8 cellular contexts compared by ENCODE assay signal in genomic region chr5:69415584-69415958, GRCh38. TPM values are rescaled to one million over a fixed set of nuclear protein-coding genes. Genes with fewer than 3 reads are reported as not detected.
DNase-seq lines count a peak whose midpoint lies in the region; ATAC-seq, FAIRE-seq and TF ChIP-seq lines count a peak whose summit lies in the region.

No MANE protein-coding gene starts in this region.

- H3K4me3 ChIP-seq in ascending aorta (peak overlapping the region; percentile 77), tibial artery (peak overlapping the region; percentile 61 to 63)

- FAIRE-seq in urothelium cell line (lab: Jason Lieb, UNC) (no peak), RCC 7860 (lab: Jason Lieb, UNC) (no peak)

- H3K9me3 ChIP-seq in ascending aorta (no peaks in the 10 kb centered on the region), tibial artery (no peaks in the 10 kb centered on the region)

- TF ChIP-seq CTCF in ascending aorta (IDR thresholded peaks at IDR 0.05): no peak
- no peak for TF ChIP-seq CTCF in tibial artery (IDR thresholded peaks at IDR 0.05)

- DNase-seq in activated gamma-delta T cell (lab: John Stamatoyannopoulos, UW): peak; percentile 9
- DNase-seq in activated gamma-delta T cell treated with Interleukin-2 at 50 U/mL for 16 hours: no peak
- DNase-seq in ascending aorta (ENCODE audit: low spot score in 2 of 2): no peak
- DNase-seq in left colon: peak; percentile 29 to 51
- DNase-seq in tibial artery: no peak
- no peak for DNase-seq in urothelium cell line (ENCODE audit: low spot score)
- no peak for DNase-seq in AG08395 (ENCODE audit: low spot score)
- no peak for DNase-seq in RCC 7860 (ENCODE audit: low spot score)

- intact Hi-C loops in ascending aorta (cut with DNase I) (no loop called here), left colon (cut with DNase I, micrococcal nuclease) (no loop called here), tibial artery (cut with DNase I; ENCODE audit: low total_unique reads) (no loop called here)

- H3K36me3 ChIP-seq in ascending aorta (peaks cover 19 to 28% of the 10 kb centered on the region in 2 donors), tibial artery (peaks cover 13 to 42% (median 33%) of the 10 kb centered on the region in 3 donors)

- ATAC-seq in left colon: peak; percentile 57

- H3K4me1 ChIP-seq in ascending aorta (no peaks in the 10 kb centered on the region), tibial artery (peaks cover 0 to 12% (median 4%) of the 10 kb centered on the region in 4 donors)

- H3K27ac ChIP-seq in ascending aorta (no peak overlapping the region), tibial artery (no peak overlapping the region)

- no peaks in the 10 kb centered on the region for H3K27me3 ChIP-seq in ascending aorta
- no peaks in the 10 kb centered on the region for H3K27me3 ChIP-seq in tibial artery

RNA-seq across cellular contexts. Expression of gene MARVELD2, which starts 0.7 kb away (rescaled TPM):
- total RNA-seq in ascending aorta (not detected), left colon (10 to 100 TPM; 56.0 to 56.6 TPM)

RNA-seq across cellular contexts. Expression of gene RAD17, which starts 46.0 kb away (rescaled TPM):
- total RNA-seq in ascending aorta: 24.4 TPM
- 10 to 100 TPM; 17.2 to 17.8 TPM for total RNA-seq in left colon

RNA-seq across cellular contexts. Expression of gene AK6, which starts 46.3 kb away (rescaled TPM):
- total RNA-seq in ascending aorta: 3.9 TPM
- total RNA-seq in left colon: 10 to 100 TPM; 26.3 to 33.2 TPM

RNA-seq across cellular contexts. Expression of gene TAF9, which starts 46.3 kb away (rescaled TPM):
- total RNA-seq in ascending aorta: 6.3 TPM
- 10 to 100 TPM; 38.4 to 53.9 TPM for total RNA-seq in left colon

Comparison
In these comparisons a context has a peak if more than half of its experiments do, and no peak if none do; other contexts are left out.
1. DNase-seq: peak in activated gamma-delta T cell (single experiment) and left colon (2 of 2); none in activated gamma-delta T cell treated with Interleukin-2 at 50 U/mL for 16 hours (single experiment), ascending aorta (0 of 2), tibial artery (0 of 2), urothelium cell line (single experiment), AG08395 (single experiment) and RCC 7860 (single experiment).
2. RNA of gene MARVELD2, which starts 0.7 kb away (total RNA-seq): 56.0 to 56.6 TPM in left colon; not detected in ascending aorta (single experiment); every median in the first group is over 10 times any median in the second.